9 cellular contexts compared by ENCODE assay signal in the genomic region with DNA sequence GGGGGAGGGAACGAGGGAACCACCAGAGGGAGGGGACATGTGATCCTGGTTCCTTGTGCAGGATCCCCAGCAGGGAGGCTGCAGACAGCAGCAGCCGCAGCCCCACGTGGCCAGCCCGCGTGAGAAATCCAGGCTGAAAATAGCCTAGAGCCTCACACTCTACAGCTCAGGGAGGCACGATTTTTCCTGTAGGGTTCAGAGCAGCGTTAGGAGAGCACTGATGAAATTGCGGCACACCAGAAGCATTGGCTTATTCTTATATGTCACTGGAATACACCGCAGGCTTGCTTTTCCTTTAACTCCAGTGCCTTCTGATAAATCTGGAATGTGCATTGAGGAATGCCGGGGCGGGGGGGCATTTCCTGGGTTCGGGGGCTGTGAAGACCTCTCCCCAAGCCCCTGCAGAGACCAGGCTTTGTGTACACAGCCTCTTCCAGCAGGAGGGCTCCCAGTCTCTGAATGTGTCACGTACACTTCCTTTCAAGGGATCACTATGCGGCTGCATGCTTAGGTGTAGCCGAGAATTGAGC.
DNase-seq lines count a peak whose midpoint lies in the region; ATAC-seq, FAIRE-seq and TF ChIP-seq lines count a peak whose summit lies in the region.
"Had no signal": no experiment of that assay in that cellular context is flagged by ENCODE, and none has a peak within 500 bp of the region (broad histone marks: within the 10 kb centered on the region; RNA-seq: fewer than 3 reads in every experiment).

No MANE protein-coding gene starts in this region.

- no peak overlapping the region for H3K27ac ChIP-seq in kidney (ENCODE audit: low read depth in 2 of 2, low read length in 2 of 2)
- H3K27ac ChIP-seq in temporal lobe (ENCODE audit: low read depth, low read length): peak overlapping the region; percentile 45

- H3K27ac Mint-ChIP-seq in chondrocyte (ENCODE audit: unreplicated experiment) (peak overlapping the region; percentile 98), CD14-positive monocyte (no peak overlapping the region)

- H3K27me3 Mint-ChIP-seq in chondrocyte (ENCODE audit: low read depth): no peaks in the 10 kb centered on the region
- peaks cover 18 to 34% (median 33%) of the 10 kb centered on the region in 3 donors for H3K27me3 Mint-ChIP-seq in CD14-positive monocyte (ENCODE audit: low read depth in 3 of 3)

- peak overlapping the region; percentile 50 for H3K4me3 Mint-ChIP-seq in chondrocyte (ENCODE audit: unreplicated experiment)
- H3K4me3 Mint-ChIP-seq in CD14-positive monocyte: no peak overlapping the region

- no peaks in the 10 kb centered on the region for H3K36me3 ChIP-seq in kidney (ENCODE audit: control insufficient read depth in 1 of 2, insufficient read depth in 2 of 2, low read length in 2 of 2)

- peaks cover 0 to 5% of the 10 kb centered on the region in 2 donors for H3K4me1 ChIP-seq in kidney (ENCODE audit: control insufficient read depth in 1 of 2, insufficient read depth in 1 of 2, low read depth in 1 of 2, low read length in 2 of 2)

- H3K36me3 Mint-ChIP-seq in chondrocyte (ENCODE audit: low read depth) (peaks cover 14% of the 10 kb centered on the region), CD14-positive monocyte (no peaks in the 10 kb centered on the region)

- TF ChIP-seq CTCF in chondrocyte (IDR thresholded peaks at IDR 0.05): peak; percentile 31
- no peak for TF ChIP-seq CTCF in kidney (IDR thresholded peaks at IDR 0.05; ENCODE audit: borderline replicate concordance, extremely low read depth, insufficient read depth)
- no peak for TF ChIP-seq CTCF in CD14-positive monocyte (IDR thresholded peaks at IDR 0.05)

- intact Hi-C loops in kidney (cut with DNase I): no loop called here
- intact Hi-C loops in CD14-positive monocyte (cut with micrococcal nuclease): no loop called here

- DNase-seq in NCI-H1092 (lab: John Stamatoyannopoulos, UW) (peak; percentile 47), chondrocyte (ENCODE audit: low spot score) (peak; percentile 95), kidney (peak; percentile 86), HT-29 (ENCODE audit: low spot score) (no peak), RKO (ENCODE audit: low spot score) (no peak), CD14-positive monocyte (ENCODE audit: low spot score) (no peak)

- H3K9me3 Mint-ChIP-seq in chondrocyte (ENCODE audit: low read depth): no peaks in the 10 kb centered on the region
- H3K9me3 Mint-ChIP-seq in CD14-positive monocyte: peaks cover 0 to 2% (median 0%) of the 10 kb centered on the region in 7 donors

- no peak overlapping the region for H3K9ac ChIP-seq in kidney (ENCODE audit: low read length in 2 of 2)

- no peak for ATAC-seq in HG03354 (IDR thresholded peaks at IDR 0.05; ENCODE audit: poor library complexity, severe bottlenecking, unreplicated experiment)

- peaks cover 57% of the 10 kb centered on the region for H3K4me1 Mint-ChIP-seq in chondrocyte (ENCODE audit: low read depth)
- H3K4me1 Mint-ChIP-seq in CD14-positive monocyte: peaks cover 2% of the 10 kb centered on the region

- no peak for FAIRE-seq in kidney (lab: Jason Lieb, UNC)

- no peaks in the 10 kb centered on the region for H3K9me3 ChIP-seq in kidney (ENCODE audit: control insufficient read depth in 1 of 2, low read length in 2 of 2)

- H3K4me3 ChIP-seq in kidney (ENCODE audit: low read length in 2 of 2): no peak overlapping the region
- H3K4me3 ChIP-seq: skin epidermis had no signal

Comparison
In these comparisons a context has a peak if more than half of its experiments do, and no peak if none do; other contexts are left out.
1. DNase-seq: peak in NCI-H1092 (single experiment), chondrocyte (single experiment) and kidney (single experiment); none in HT-29 (single experiment), RKO (single experiment) and CD14-positive monocyte (single experiment).